In genomic region chr13:30673669-30674521, GRCh38 we compare ENCODE assay signal across 8 cellular contexts. TPM values are rescaled to one million over a fixed set of nuclear protein-coding genes. Genes with fewer than 3 reads are reported as not detected.
DNase-seq lines count a peak whose midpoint lies in the region; ATAC-seq and TF ChIP-seq lines count a peak whose summit lies in the region.

No MANE protein-coding gene starts in this region.

- CTCF ChIA-PET in AG04449 (lab: Yijun Ruan, JAX) (no interaction called here), activated B cell treated with CpG ODN at 0.5 μM for 24 hours (lab: Charles Lee) (no interaction called here)

- POLR2A ChIA-PET in AG04449 (lab: Yijun Ruan, JAX) (no interaction called here), activated B cell treated with CpG ODN at 0.5 μM for 24 hours (lab: Charles Lee) (no interaction called here)

- H3K4me3 ChIP-seq in AG04449 (ENCODE audit: low read depth, low read length) = peak overlapping the region; percentile 61

- DNase-seq in AG04449 (ENCODE audit: low read depth, low spot score) (peak; percentile 58), NCI-H226 (peak; percentile 26), activated B cell treated with CpG ODN at 0.5 μM for 24 hours (peak; percentile 94), caudate nucleus (lab: John Stamatoyannopoulos, UW) (peak in 60 of 61 donors; percentile 33 to 93 (median 82)), islet precursor cell (peak; percentile 93)
- DNase-seq in stimulated activated CD4-positive, alpha-beta T cell treated with anti-CD3 and anti-CD28 coated beads, Interleukin-12 subunit alpha, Interleukin-12 subunit beta, amount 100 ng/mL, for 48 hours (ENCODE audit: low read depth in 2 of 3, low spot score in 1 of 3) = peak; percentile 83 to 88 (median 85)

- H3K27me3 Mint-ChIP-seq in activated B cell treated with CpG ODN at 0.5 μM for 24 hours = no peaks in the 10 kb centered on the region

- peaks cover 3% of the 10 kb centered on the region for H3K36me3 Mint-ChIP-seq in activated B cell treated with CpG ODN at 0.5 μM for 24 hours (ENCODE audit: low read depth)

- no peaks in the 10 kb centered on the region for H3K9me3 Mint-ChIP-seq in activated B cell treated with CpG ODN at 0.5 μM for 24 hours

- H3K27ac ChIP-seq in caudate nucleus (ENCODE audit: low read depth, low read length) = peak overlapping the region; percentile 76

- intact Hi-C loops in activated B cell treated with CpG ODN at 0.5 μM for 24 hours (cut with micrococcal nuclease) = loop anchor here (1.0 to 2.0 kb wide), 13 partner anchors 9 to 541 kb away; partner anchors contain the start of genes ALOX5AP, HMGB1, KATNAL1 and USPL1

- TF ChIP-seq CTCF in AG04449 (IDR thresholded peaks at IDR 0.05; ENCODE audit: insufficient read depth, low read length, missing control alignments) (peak; percentile 83), activated B cell treated with CpG ODN at 0.5 μM for 24 hours (IDR thresholded peaks at IDR 0.05) (no peak)

- peaks cover 29% of the 10 kb centered on the region for H3K4me1 Mint-ChIP-seq in activated B cell treated with CpG ODN at 0.5 μM for 24 hours

- peak; percentile 94 for ATAC-seq in GM18867 (IDR thresholded peaks at IDR 0.05; ENCODE audit: unreplicated experiment)
- peak; percentile 87 for ATAC-seq in HG03108 (IDR thresholded peaks at IDR 0.05; ENCODE audit: unreplicated experiment)
- peak; percentile 93 for ATAC-seq in activated B cell treated with CpG ODN at 0.5 μM for 24 hours (ENCODE audit: low read depth)

- peak overlapping the region; percentile 92 for H3K27ac Mint-ChIP-seq in activated B cell treated with CpG ODN at 0.5 μM for 24 hours

- H3K4me3 Mint-ChIP-seq in activated B cell treated with CpG ODN at 0.5 μM for 24 hours = peak overlapping the region; percentile 92

RNA-seq across cellular contexts. Expression of gene USPL1, which starts 56.2 kb away (rescaled TPM):
- total RNA-seq in activated B cell treated with CpG ODN at 0.5 μM for 24 hours = 29.1 and 33.6 TPM in 2 replicates

Comparison
In these comparisons a context has a peak if more than half of its experiments do, and no peak if none do; other contexts are left out.
1. Peak in every context shown above with its lines: DNase-seq, ATAC-seq, H3K4me3 ChIP-seq and H3K27ac ChIP-seq.
2. DNase-seq: peak in every context shown above with its lines; median percentile 94 in activated B cell treated with CpG ODN at 0.5 μM for 24 hours; 93 in islet precursor cell; 85 in stimulated activated CD4-positive, alpha-beta T cell treated with anti-CD3 and anti-CD28 coated beads, Interleukin-12 subunit alpha, Interleukin-12 subunit beta, amount 100 ng/mL, for 48 hours; 82 in caudate nucleus; 58 in AG04449; 26 in NCI-H226.